Comparison of ENCODE assay signal across 1 cellular context in genomic region chr5:5905186-5905585, GRCh38.
TF ChIP-seq lines count a peak whose summit lies in the region.

No MANE protein-coding gene starts in this region.

TF ChIP-seq in GM23338, 12 proteins besides CTCF, POLR2A, EP300 and RAD21 (continued from another document):
- TF ChIP-seq ZNF462 (CRISPR knock-in tag; IDR thresholded peaks at IDR 0.05) (no peak), JUNB (IDR thresholded peaks at IDR 0.05; ENCODE audit: unreplicated experiment) (no peak), POLR2AphosphoS5 (IDR thresholded peaks at IDR 0.05; ENCODE audit: low read depth) (no peak), STAT1 (IDR thresholded peaks at IDR 0.05; ENCODE audit: unreplicated experiment) (no peak), REST (IDR thresholded peaks at IDR 0.05; ENCODE audit: unreplicated experiment) (no peak), NANOG (IDR thresholded peaks at IDR 0.05; ENCODE audit: borderline replicate concordance) (no peak), ETS1 (IDR thresholded peaks at IDR 0.05) (no peak)
